In genomic region chr9:133538851-133539250, GRCh38 we compare ENCODE assay signal across 1 cellular context.
TF ChIP-seq lines count a peak whose summit lies in the region.

No MANE protein-coding gene starts in this region.

TF ChIP-seq in GM23338, 12 proteins besides CTCF, POLR2A, EP300 and RAD21 (continued from another document):
- TF ChIP-seq ZNF462 (CRISPR knock-in tag; IDR thresholded peaks at IDR 0.05) (no peak), ETS1 (IDR thresholded peaks at IDR 0.05) (no peak), REST (IDR thresholded peaks at IDR 0.05; ENCODE audit: unreplicated experiment) (no peak), STAT1 (IDR thresholded peaks at IDR 0.05; ENCODE audit: unreplicated experiment) (no peak), CREB1 (CRISPR knock-in tag; IDR thresholded peaks at IDR 0.05; ENCODE audit: low read depth) (no peak), EZH2 (IDR thresholded peaks at IDR 0.05; ENCODE audit: low read depth, unreplicated experiment) (no peak), ZNF114 (CRISPR knock-in tag; IDR thresholded peaks at IDR 0.05) (no peak), ZNF331 (CRISPR knock-in tag; IDR thresholded peaks at IDR 0.05; ENCODE audit: low read depth) (no peak), JUNB (IDR thresholded peaks at IDR 0.05; ENCODE audit: unreplicated experiment) (no peak), NANOG (IDR thresholded peaks at IDR 0.05; ENCODE audit: borderline replicate concordance) (no peak), POLR2AphosphoS5 (IDR thresholded peaks at IDR 0.05; ENCODE audit: low read depth) (no peak)
